Comparison of ENCODE assay signal across 23 cellular contexts in the genomic region with DNA sequence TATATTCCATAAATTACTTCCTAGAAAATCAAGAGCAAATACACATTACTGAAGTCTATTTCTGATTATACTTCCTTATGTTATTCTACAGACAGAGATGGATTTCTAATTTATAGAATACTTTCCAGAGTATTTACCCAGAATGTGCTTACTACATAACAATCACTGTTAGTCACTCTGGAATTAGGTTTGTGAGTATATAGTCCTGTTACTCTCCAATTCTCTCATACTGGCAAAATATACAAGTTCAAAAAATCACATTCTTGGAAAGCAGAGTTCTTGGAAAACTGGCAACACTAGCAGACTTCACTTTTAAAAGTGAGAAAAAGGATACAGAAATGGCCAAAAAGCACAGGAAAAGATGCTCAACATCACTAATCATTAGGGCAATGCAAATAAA.
"Had no signal": no experiment of that assay in that cellular context is flagged by ENCODE, and none has a peak within 500 bp of the region (broad histone marks: within the 10 kb centered on the region; RNA-seq: fewer than 3 reads in every experiment).

No MANE protein-coding gene starts in this region.

- ATAC-seq: left ventricle myocardium superior; lower lobe of right lung; naive thymus-derived CD8-positive, alpha-beta T cell; sciatic nerve had no signal

- H3K9me3 ChIP-seq: esophagus squamous epithelium, lower lobe of right lung, prostate gland, right atrium auricular region, stomach, testis, tibial artery had no signal

- H3K27ac ChIP-seq: coronary artery, esophagus squamous epithelium, lower lobe of right lung, prostate gland, right atrium auricular region, stomach, testis, tibial artery had no signal

- H3K27me3 ChIP-seq: esophagus squamous epithelium, right atrium auricular region, stomach, testis, tibial artery had no signal

- H3K36me3 ChIP-seq: prostate gland had no signal

- H3K4me2 ChIP-seq: smooth muscle cell had no signal

- DNase-seq: dermis blood vessel endothelial cell; effector memory CD4-positive, alpha-beta T cell; erythroblast; esophagus squamous epithelium; head of caudate nucleus; left ventricle myocardium superior; lower lobe of right lung; naive thymus-derived CD8-positive, alpha-beta T cell; nephron progenitor cell; nucleus accumbens; stimulated activated CD4-positive, alpha-beta T cell treated with anti-CD3 and anti-CD28 coated beads, Interleukin-12 subunit alpha, Interleukin-12 subunit beta, amount 100 ng/mL, for 4 hours; stimulated activated CD4-positive, alpha-beta T cell treated with anti-CD3 and anti-CD28 coated beads, Interleukin-1b, Interleukin-23, amount 100 ng/mL, for 48 hours; stimulated activated CD4-positive, alpha-beta T cell treated with anti-CD3 and anti-CD28 coated beads, Interleukin-4, amount 100 ng/mL, for 1 hour; stimulated activated CD8-positive, alpha-beta memory T cell treated with anti-CD3 and anti-CD28 coated beads, Interleukin-4, amount 100 ng/mL, for 48 hours; stimulated activated naive CD4-positive, alpha-beta T cell treated with Interleukin-2 at 50 U/mL for 16 hours; stomach; testis; tibial artery had no signal

- H3K4me1 ChIP-seq: prostate gland, right atrium auricular region, testis had no signal

- H3K4me3 ChIP-seq: coronary artery, esophagus squamous epithelium, lower lobe of right lung, prostate gland, right atrium auricular region, smooth muscle cell, stomach, testis, tibial artery had no signal
